ENCODE assay signal across 36 cellular contexts in the genomic region with DNA sequence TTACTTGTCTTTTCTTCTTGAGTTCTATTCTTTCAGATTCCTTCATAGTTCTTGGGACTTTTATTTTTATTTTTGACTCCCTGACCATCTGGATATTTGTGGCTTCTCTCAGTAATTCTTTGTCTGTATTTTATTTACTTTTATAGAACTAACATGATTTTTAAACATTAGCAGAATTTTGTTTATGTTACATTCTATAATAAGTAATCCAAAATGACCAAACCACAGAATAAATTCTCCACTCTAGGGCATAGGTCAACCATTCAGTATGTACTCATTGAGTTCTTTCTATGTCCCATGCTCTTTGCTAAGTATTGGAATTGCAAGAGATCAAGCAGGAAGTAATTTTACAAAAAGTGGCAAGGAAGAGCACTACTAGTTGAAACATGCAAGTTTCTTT.
DNase-seq lines count a peak whose midpoint lies in the region; ATAC-seq, FAIRE-seq and TF ChIP-seq lines count a peak whose summit lies in the region.
"Had no signal": no experiment of that assay in that cellular context is flagged by ENCODE, and none has a peak within 500 bp of the region (broad histone marks: within the 10 kb centered on the region; RNA-seq: fewer than 3 reads in every experiment).

No MANE protein-coding gene starts in this region.

- DNase-seq in ACHN = peak; percentile 35
- DNase-seq in LHCN-M2 (ENCODE audit: low read depth) = peak; percentile 31
- DNase-seq in glomerular visceral epithelial cell (ENCODE audit: extremely low spot score) = peak; percentile 24
- DNase-seq in left lobe of liver (ENCODE audit: low spot score) = no peak
- no peak for DNase-seq in HT-29 (ENCODE audit: low spot score)
- no peak for DNase-seq in adrenal gland
- DNase-seq: 8988T; activated CD4-positive, alpha-beta memory T cell treated with anti-CD3 and anti-CD28 coated beads for 36 hours; activated CD4-positive, CD25-positive, alpha-beta regulatory T cell treated with anti-CD3 and anti-CD28 coated beads, Interleukin-2, amount 50 U/mL, for 72 hours; activated CD8-positive, alpha-beta memory T cell treated with anti-CD3 and anti-CD28 coated beads, Interleukin-2, amount 50 U/mL, for 48 hours; anterior cingulate cortex; CD8-positive, alpha-beta memory T cell; central memory CD4-positive, alpha-beta T cell; gastrocnemius medialis; hypothalamus; immature natural killer cell; KBM-7; left ventricle myocardium superior; MM.1S; natural killer cell; NCI-H1417 treated with DMSO at 0.1 percent for 48 hours; NCI-H2081 treated with DMSO at 0.1 percent for 48 hours; NCI-H748 treated with DMSO at 0.1 percent for 48 hours; occipital lobe; small intestine; stimulated activated CD4-positive, alpha-beta T cell treated with anti-CD3 and anti-CD28 coated beads, Interleukin-2, amount 100 ng/mL, for 24 hours; T-helper 1 cell; transverse colon had no signal

- TF ChIP-seq POLR2A in adrenal gland (IDR thresholded peaks at IDR 0.05) = no peak

- no peaks in the 10 kb centered on the region for H3K4me1 ChIP-seq in adrenal gland (replicated peaks in 1 of 2)
- H3K4me1 ChIP-seq: gastrocnemius medialis, HAP-1, transverse colon had no signal

- H3K4me3 ChIP-seq in adrenal gland = no peak overlapping the region
- H3K4me3 ChIP-seq: gastrocnemius medialis, HAP-1, SJSA1, transverse colon had no signal

- TF ChIP-seq CTCF in adrenal gland (IDR thresholded peaks at IDR 0.05) = no peak

- ATAC-seq in left lobe of liver (no peak), HG03342 (IDR thresholded peaks at IDR 0.05; ENCODE audit: unreplicated experiment) (no peak)
- ATAC-seq: activated T-helper 17 cell treated with anti-CD3 and anti-CD28 coated beads, Interleukin-2, amount 50 U/mL, for 72 hours; gastrocnemius medialis; left ventricle myocardium superior; natural killer cell had no signal

- FAIRE-seq in endometrium (lab: Jason Lieb, UNC) = peak; percentile 91
- FAIRE-seq: endothelial cell of umbilical vein, GM19239, RCC 7860 had no signal

- no peak overlapping the region for H3K27ac ChIP-seq in adrenal gland
- H3K27ac ChIP-seq: gastrocnemius medialis, SJSA1, transverse colon had no signal

- H3K27me3 ChIP-seq in adrenal gland = no peaks in the 10 kb centered on the region
- H3K27me3 ChIP-seq: gastrocnemius medialis, SJSA1, transverse colon had no signal

- in situ Hi-C loops in ACHN (cut with HindIII; ENCODE audit: low pct_ligation_motif_present, low pct_unique_long_range_greater_than_20kb, low sequenced_read_pairs) = no loop called here

- no peaks in the 10 kb centered on the region for H3K36me3 ChIP-seq in adrenal gland (replicated peaks in 1 of 2)
- H3K36me3 ChIP-seq: gastrocnemius medialis, HAP-1, SJSA1, transverse colon had no signal

- H3K9me3 ChIP-seq in adrenal gland (replicated peaks in 1 of 3) = no peaks in the 10 kb centered on the region
- H3K9me3 ChIP-seq: gastrocnemius medialis, transverse colon had no signal

- intact Hi-C loops in adrenal gland (cut with DNase I) = no loop called here

Comparison
In these comparisons a context has a peak if more than half of its experiments do, and no peak if none do; other contexts are left out.
1. DNase-seq: peak in ACHN (single experiment), LHCN-M2 (single experiment) and glomerular visceral epithelial cell (single experiment); none in left lobe of liver (single experiment), HT-29 (single experiment) and adrenal gland (0 of 7).